ENCODE assay signal across 1 cellular context in the genomic region with DNA sequence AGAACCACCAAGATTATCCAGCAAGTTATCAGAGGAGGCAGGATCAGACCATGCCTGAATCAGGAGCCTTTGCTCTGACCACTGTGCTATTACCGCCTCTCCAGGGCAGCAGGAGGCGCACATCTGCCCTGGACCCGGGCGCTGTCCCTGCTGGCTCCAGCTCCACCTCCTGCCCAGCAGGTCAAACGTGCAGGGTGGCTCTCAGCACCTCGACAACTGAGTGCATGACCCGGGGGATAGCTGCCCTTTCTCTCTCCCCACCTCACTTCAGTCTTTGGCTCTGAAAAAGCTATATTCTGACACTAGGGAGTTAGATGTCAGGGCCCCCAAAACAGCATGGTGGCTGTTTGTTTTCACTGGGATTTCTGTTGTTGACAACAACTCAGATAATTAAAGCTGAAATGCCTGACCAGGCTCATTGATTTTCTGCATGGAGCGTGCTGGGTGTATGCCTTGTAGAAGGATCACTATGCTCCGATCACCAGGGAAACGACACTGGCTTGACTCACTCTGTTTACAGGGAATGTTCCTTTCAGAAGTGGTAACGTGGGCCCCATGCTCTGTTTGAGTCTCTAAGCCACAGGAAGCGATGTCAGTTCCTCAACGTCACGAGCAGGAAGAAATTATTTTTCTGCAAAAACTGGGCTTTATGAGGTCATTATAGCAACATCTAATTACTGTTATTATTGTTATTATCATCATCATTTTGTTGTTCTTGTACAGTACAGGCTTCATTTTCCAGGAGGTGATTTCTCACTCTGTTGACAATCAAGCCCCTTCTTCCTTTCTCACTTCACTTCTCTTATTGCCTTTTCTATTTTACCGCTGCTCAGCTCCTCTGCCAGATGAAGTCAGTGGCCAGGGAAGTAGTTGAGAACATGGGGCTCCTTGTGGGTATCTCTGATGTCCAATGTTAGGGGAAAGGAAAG.
TF ChIP-seq lines count a peak whose summit lies in the region.

No MANE protein-coding gene starts in this region.

TF ChIP-seq in HepG2, 621 proteins besides CTCF, POLR2A, EP300 and RAD21 (continued from another document and continues in another):
- TF ChIP-seq ZNF136 (CRISPR knock-in tag; IDR thresholded peaks at IDR 0.05; ENCODE audit: low read depth) (peak; percentile 82; the same call in 1 of the 2 replicates), NFIC (IDR thresholded peaks at IDR 0.05; ENCODE audit: low read length) (no peak), ZNF556 (CRISPR knock-in tag; IDR thresholded peaks at IDR 0.05; ENCODE audit: borderline replicate concordance) (no peak), PAX8 (CRISPR knock-in tag; IDR thresholded peaks at IDR 0.05; ENCODE audit: borderline replicate concordance) (no peak), ARNT2 (CRISPR knock-in tag; IDR thresholded peaks at IDR 0.05; ENCODE audit: low read depth) (peak; percentile 46; the same call in 1 of the 2 replicates), ZNF547 (CRISPR knock-in tag; IDR thresholded peaks at IDR 0.05) (peak; percentile 92; the same call in 1 of the 2 replicates), ZFP41 (CRISPR knock-in tag; IDR thresholded peaks at IDR 0.05; ENCODE audit: borderline replicate concordance) (no peak), SYNCRIP (IDR thresholded peaks at IDR 0.05; ENCODE audit: insufficient read depth, low read depth, low read length) (no peak), ZNF225 (CRISPR knock-in tag; IDR thresholded peaks at IDR 0.05) (no peak), ZBTB8A (CRISPR knock-in tag; IDR thresholded peaks at IDR 0.05; ENCODE audit: borderline replicate concordance, low read depth) (no peak), ZNF317 (CRISPR knock-in tag; IDR thresholded peaks at IDR 0.05) (no peak), SKI (IDR thresholded peaks at IDR 0.05; ENCODE audit: partially characterized antibody) (no peak), ZNF577 (CRISPR knock-in tag; IDR thresholded peaks at IDR 0.05; ENCODE audit: borderline replicate concordance, low read depth) (no peak), NFYC (CRISPR knock-in tag; IDR thresholded peaks at IDR 0.05) (no peak), ZNF781 (CRISPR knock-in tag; IDR thresholded peaks at IDR 0.05; ENCODE audit: borderline replicate concordance, not compliant biosample characterization) (no peak), ZNF776 (CRISPR knock-in tag; IDR thresholded peaks at IDR 0.05) (no peak), CENPT (CRISPR knock-in tag; IDR thresholded peaks at IDR 0.05; ENCODE audit: low read depth) (no peak), PAF1 (CRISPR knock-in tag; IDR thresholded peaks at IDR 0.05) (no peak), ZKSCAN8 (CRISPR knock-in tag; IDR thresholded peaks at IDR 0.05; ENCODE audit: borderline replicate concordance) (no peak), ZFAT (CRISPR knock-in tag; conservative IDR thresholded peaks at IDR 0.05) (no peak), REPIN1 (CRISPR knock-in tag; IDR thresholded peaks at IDR 0.05; ENCODE audit: borderline replicate concordance, low read depth) (no peak; the same call in 1 of the 2 replicates)
- TF ChIP-seq, protein P1, sequence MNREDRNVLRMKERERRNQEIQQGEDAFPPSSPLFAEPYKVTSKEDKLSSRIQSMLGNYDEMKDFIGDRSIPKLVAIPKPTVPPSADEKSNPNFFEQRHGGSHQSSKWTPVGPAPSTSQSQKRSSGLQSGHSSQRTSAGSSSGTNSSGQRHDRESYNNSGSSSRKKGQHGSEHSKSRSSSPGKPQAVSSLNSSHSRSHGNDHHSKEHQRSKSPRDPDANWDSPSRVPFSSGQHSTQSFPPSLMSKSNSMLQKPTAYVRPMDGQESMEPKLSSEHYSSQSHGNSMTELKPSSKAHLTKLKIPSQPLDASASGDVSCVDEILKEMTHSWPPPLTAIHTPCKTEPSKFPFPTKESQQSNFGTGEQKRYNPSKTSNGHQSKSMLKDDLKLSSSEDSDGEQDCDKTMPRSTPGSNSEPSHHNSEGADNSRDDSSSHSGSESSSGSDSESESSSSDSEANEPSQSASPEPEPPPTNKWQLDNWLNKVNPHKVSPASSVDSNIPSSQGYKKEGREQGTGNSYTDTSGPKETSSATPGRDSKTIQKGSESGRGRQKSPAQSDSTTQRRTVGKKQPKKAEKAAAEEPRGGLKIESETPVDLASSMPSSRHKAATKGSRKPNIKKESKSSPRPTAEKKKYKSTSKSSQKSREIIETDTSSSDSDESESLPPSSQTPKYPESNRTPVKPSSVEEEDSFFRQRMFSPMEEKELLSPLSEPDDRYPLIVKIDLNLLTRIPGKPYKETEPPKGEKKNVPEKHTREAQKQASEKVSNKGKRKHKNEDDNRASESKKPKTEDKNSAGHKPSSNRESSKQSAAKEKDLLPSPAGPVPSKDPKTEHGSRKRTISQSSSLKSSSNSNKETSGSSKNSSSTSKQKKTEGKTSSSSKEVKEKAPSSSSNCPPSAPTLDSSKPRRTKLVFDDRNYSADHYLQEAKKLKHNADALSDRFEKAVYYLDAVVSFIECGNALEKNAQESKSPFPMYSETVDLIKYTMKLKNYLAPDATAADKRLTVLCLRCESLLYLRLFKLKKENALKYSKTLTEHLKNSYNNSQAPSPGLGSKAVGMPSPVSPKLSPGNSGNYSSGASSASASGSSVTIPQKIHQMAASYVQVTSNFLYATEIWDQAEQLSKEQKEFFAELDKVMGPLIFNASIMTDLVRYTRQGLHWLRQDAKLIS (CRISPR knock-in tag; IDR thresholded peaks at IDR 0.05): no peak
- TF ChIP-seq, protein P2, sequence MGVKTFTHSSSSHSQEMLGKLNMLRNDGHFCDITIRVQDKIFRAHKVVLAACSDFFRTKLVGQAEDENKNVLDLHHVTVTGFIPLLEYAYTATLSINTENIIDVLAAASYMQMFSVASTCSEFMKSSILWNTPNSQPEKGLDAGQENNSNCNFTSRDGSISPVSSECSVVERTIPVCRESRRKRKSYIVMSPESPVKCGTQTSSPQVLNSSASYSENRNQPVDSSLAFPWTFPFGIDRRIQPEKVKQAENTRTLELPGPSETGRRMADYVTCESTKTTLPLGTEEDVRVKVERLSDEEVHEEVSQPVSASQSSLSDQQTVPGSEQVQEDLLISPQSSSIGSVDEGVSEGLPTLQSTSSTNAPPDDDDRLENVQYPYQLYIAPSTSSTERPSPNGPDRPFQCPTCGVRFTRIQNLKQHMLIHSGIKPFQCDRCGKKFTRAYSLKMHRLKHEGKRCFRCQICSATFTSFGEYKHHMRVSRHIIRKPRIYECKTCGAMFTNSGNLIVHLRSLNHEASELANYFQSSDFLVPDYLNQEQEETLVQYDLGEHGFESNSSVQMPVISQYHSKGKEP (CRISPR knock-in tag; IDR thresholded peaks at IDR 0.05): no peak
- TF ChIP-seq, protein P3, sequence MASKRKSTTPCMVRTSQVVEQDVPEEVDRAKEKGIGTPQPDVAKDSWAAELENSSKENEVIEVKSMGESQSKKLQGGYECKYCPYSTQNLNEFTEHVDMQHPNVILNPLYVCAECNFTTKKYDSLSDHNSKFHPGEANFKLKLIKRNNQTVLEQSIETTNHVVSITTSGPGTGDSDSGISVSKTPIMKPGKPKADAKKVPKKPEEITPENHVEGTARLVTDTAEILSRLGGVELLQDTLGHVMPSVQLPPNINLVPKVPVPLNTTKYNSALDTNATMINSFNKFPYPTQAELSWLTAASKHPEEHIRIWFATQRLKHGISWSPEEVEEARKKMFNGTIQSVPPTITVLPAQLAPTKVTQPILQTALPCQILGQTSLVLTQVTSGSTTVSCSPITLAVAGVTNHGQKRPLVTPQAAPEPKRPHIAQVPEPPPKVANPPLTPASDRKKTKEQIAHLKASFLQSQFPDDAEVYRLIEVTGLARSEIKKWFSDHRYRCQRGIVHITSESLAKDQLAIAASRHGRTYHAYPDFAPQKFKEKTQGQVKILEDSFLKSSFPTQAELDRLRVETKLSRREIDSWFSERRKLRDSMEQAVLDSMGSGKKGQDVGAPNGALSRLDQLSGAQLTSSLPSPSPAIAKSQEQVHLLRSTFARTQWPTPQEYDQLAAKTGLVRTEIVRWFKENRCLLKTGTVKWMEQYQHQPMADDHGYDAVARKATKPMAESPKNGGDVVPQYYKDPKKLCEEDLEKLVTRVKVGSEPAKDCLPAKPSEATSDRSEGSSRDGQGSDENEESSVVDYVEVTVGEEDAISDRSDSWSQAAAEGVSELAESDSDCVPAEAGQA (IDR thresholded peaks at IDR 0.05; ENCODE audit: low read depth): 0 out of 2 replicates have a peak, but pooled peaks have one; percentile 48
- TF ChIP-seq, protein P3 (CRISPR knock-in tag; IDR thresholded peaks at IDR 0.05; ENCODE audit: borderline replicate concordance): no peak
- TF ChIP-seq, protein P4, sequence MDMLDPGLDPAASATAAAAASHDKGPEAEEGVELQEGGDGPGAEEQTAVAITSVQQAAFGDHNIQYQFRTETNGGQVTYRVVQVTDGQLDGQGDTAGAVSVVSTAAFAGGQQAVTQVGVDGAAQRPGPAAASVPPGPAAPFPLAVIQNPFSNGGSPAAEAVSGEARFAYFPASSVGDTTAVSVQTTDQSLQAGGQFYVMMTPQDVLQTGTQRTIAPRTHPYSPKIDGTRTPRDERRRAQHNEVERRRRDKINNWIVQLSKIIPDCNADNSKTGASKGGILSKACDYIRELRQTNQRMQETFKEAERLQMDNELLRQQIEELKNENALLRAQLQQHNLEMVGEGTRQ (IDR thresholded peaks at IDR 0.05; ENCODE audit: low read depth, low read length): no peak
- TF ChIP-seq, protein P4 (CRISPR knock-in tag; IDR thresholded peaks at IDR 0.05; ENCODE audit: borderline replicate concordance): no peak
- TF ChIP-seq, protein P5, sequence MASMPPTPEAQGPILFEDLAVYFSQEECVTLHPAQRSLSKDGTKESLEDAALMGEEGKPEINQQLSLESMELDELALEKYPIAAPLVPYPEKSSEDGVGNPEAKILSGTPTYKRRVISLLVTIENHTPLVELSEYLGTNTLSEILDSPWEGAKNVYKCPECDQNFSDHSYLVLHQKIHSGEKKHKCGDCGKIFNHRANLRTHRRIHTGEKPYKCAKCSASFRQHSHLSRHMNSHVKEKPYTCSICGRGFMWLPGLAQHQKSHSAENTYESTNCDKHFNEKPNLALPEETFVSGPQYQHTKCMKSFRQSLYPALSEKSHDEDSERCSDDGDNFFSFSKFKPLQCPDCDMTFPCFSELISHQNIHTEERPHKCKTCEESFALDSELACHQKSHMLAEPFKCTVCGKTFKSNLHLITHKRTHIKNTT (CRISPR knock-in tag; IDR thresholded peaks at IDR 0.05): no peak
- TF ChIP-seq, protein P6, sequence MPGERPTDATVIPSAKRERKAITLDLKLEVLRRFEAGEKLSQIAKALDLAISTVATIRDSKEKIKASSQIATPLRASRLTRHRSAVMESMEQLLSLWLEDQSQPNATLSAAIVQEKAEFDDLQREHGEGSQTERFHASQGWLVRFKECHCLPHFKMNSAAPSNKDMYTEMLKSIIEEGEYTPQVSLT (CRISPR knock-in tag; IDR thresholded peaks at IDR 0.05; ENCODE audit: borderline replicate concordance, low read depth): no peak
- TF ChIP-seq, protein P7, sequence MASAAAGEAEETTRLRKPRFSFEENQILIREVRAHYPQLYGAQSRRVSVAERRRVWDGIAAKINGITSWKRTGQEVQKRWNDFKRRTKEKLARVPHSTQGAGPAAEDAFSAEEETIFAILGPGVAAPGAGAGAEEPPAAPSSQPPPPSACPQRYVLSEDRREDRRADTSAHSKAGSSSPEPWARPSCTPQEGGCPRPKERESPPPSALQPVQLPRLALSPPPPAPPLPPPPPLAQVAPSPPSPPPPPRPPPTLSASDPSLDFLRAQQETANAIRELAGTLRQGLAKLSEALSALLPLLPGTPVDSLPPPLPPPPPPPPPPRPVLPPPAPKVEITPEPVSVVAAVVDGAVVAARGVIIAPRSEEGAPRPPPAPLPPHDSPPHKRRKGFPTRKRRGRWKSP (CRISPR knock-in tag; IDR thresholded peaks at IDR 0.05): peak; percentile 88
- TF ChIP-seq, protein P8, sequence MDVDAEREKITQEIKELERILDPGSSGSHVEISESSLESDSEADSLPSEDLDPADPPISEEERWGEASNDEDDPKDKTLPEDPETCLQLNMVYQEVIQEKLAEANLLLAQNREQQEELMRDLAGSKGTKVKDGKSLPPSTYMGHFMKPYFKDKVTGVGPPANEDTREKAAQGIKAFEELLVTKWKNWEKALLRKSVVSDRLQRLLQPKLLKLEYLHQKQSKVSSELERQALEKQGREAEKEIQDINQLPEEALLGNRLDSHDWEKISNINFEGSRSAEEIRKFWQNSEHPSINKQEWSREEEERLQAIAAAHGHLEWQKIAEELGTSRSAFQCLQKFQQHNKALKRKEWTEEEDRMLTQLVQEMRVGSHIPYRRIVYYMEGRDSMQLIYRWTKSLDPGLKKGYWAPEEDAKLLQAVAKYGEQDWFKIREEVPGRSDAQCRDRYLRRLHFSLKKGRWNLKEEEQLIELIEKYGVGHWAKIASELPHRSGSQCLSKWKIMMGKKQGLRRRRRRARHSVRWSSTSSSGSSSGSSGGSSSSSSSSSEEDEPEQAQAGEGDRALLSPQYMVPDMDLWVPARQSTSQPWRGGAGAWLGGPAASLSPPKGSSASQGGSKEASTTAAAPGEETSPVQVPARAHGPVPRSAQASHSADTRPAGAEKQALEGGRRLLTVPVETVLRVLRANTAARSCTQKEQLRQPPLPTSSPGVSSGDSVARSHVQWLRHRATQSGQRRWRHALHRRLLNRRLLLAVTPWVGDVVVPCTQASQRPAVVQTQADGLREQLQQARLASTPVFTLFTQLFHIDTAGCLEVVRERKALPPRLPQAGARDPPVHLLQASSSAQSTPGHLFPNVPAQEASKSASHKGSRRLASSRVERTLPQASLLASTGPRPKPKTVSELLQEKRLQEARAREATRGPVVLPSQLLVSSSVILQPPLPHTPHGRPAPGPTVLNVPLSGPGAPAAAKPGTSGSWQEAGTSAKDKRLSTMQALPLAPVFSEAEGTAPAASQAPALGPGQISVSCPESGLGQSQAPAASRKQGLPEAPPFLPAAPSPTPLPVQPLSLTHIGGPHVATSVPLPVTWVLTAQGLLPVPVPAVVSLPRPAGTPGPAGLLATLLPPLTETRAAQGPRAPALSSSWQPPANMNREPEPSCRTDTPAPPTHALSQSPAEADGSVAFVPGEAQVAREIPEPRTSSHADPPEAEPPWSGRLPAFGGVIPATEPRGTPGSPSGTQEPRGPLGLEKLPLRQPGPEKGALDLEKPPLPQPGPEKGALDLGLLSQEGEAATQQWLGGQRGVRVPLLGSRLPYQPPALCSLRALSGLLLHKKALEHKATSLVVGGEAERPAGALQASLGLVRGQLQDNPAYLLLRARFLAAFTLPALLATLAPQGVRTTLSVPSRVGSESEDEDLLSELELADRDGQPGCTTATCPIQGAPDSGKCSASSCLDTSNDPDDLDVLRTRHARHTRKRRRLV (CRISPR knock-in tag; IDR thresholded peaks at IDR 0.05): no peak
